In the genomic region with DNA sequence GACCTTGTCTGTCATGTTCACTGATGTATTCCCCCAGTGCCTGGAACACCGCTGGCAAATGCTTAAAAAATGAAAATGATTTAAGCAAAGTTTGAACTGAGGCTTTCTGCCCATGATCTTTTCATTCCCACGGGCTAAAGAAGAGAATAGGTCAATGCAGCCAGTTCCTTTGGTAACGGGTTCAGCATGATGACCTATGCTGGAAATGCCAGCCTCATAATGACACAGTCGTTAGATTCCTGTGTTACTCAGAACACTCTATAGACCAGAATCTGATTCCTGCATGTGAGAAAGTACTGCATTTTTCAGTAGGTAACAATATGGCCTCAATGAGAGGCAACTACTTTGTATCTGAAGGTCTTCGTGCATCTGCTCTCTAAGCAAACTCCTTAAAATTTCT, we compare ENCODE assay signal across 26 cellular contexts.
"Had no signal": no experiment of that assay in that cellular context is flagged by ENCODE, and none has a peak within 500 bp of the region (broad histone marks: within the 10 kb centered on the region; RNA-seq: fewer than 3 reads in every experiment).

No MANE protein-coding gene starts in this region.

- H3K27ac Mint-ChIP-seq: endodermal cell; progenitor cell of endocrine pancreas; stimulated activated effector memory CD8-positive, alpha-beta T cell treated with anti-CD3 and anti-CD28 coated beads, Interleukin-12 subunit alpha, Interleukin-12 subunit beta, amount 100 ng/mL, for 72 hours had no signal

- H3K79me2 ChIP-seq: hepatocyte, parathyroid adenoma had no signal

- H3K27ac ChIP-seq: esophagus muscularis mucosa, foreskin keratinocyte, gastroesophageal sphincter, heart left ventricle, hepatocyte, lower lobe of right lung, neutrophil, parathyroid adenoma, right atrium auricular region, sigmoid colon, stomach, thyroid gland, vagina had no signal

- H3K4me1 Mint-ChIP-seq: endodermal cell had no signal

- H3K4me1 ChIP-seq: foreskin keratinocyte, gastroesophageal sphincter, lower lobe of right lung, sigmoid colon, stomach, thyroid gland, vagina had no signal

- H3K4me2 ChIP-seq: hepatocyte had no signal

- H3K27me3 Mint-ChIP-seq: naive thymus-derived CD8-positive, alpha-beta T cell; progenitor cell of endocrine pancreas had no signal

- H3K9me3 Mint-ChIP-seq: endodermal cell; naive thymus-derived CD8-positive, alpha-beta T cell; stimulated activated effector memory CD8-positive, alpha-beta T cell treated with anti-CD3 and anti-CD28 coated beads, Interleukin-12 subunit alpha, Interleukin-12 subunit beta, amount 100 ng/mL, for 72 hours had no signal

- H3K9me3 ChIP-seq: esophagus muscularis mucosa, gastroesophageal sphincter, heart left ventricle, lower lobe of right lung, neutrophil, right atrium auricular region, sigmoid colon, stomach, thyroid gland, vagina had no signal

- H2AFZ ChIP-seq: hepatocyte, parathyroid adenoma had no signal

- H3K27me3 ChIP-seq: esophagus muscularis mucosa, foreskin keratinocyte, gastroesophageal sphincter, heart left ventricle, hepatocyte, neutrophil, right atrium auricular region, sigmoid colon, stomach, thyroid gland, vagina had no signal

- DNase-seq: cortex of kidney; effector CD8-positive, alpha-beta T cell; endodermal cell; foreskin keratinocyte; heart left ventricle; left colon; left ventricle myocardium superior; lower lobe of right lung; naive thymus-derived CD8-positive, alpha-beta T cell; sigmoid colon; stimulated activated CD4-positive, alpha-beta T cell treated with anti-CD3 and anti-CD28 coated beads, Interleukin-2, amount 100 ng/mL, for 24 hours; stimulated activated CD4-positive, alpha-beta T cell treated with anti-CD3 and anti-CD28 coated beads, Interleukin-4, amount 100 ng/mL, for 24 hours; stimulated activated naive CD4-positive, alpha-beta T cell treated with Interleukin-2 at 50 U/mL for 16 hours; stomach; thyroid gland; trophoblast cell had no signal

- H3K36me3 ChIP-seq: right atrium auricular region, thyroid gland, vagina had no signal

- FAIRE-seq: islet of Langerhans had no signal

- H3K9ac ChIP-seq: parathyroid adenoma had no signal

- ATAC-seq: foreskin keratinocyte; gastroesophageal sphincter; heart left ventricle; left colon; left ventricle myocardium superior; lower lobe of right lung; naive thymus-derived CD8-positive, alpha-beta T cell; stimulated activated effector memory CD8-positive, alpha-beta T cell treated with anti-CD3 and anti-CD28 coated beads, Interleukin-12 subunit alpha, Interleukin-12 subunit beta, amount 100 ng/mL, for 72 hours had no signal

- H3K4me3 ChIP-seq: esophagus muscularis mucosa, gastroesophageal sphincter, heart left ventricle, hepatocyte, lower lobe of right lung, right atrium auricular region, sigmoid colon, stomach, thyroid gland, vagina had no signal

- H3K4me3 Mint-ChIP-seq: endodermal cell; naive thymus-derived CD8-positive, alpha-beta T cell; stimulated activated effector memory CD8-positive, alpha-beta T cell treated with anti-CD3 and anti-CD28 coated beads, Interleukin-12 subunit alpha, Interleukin-12 subunit beta, amount 100 ng/mL, for 72 hours had no signal
